In the genomic region with DNA sequence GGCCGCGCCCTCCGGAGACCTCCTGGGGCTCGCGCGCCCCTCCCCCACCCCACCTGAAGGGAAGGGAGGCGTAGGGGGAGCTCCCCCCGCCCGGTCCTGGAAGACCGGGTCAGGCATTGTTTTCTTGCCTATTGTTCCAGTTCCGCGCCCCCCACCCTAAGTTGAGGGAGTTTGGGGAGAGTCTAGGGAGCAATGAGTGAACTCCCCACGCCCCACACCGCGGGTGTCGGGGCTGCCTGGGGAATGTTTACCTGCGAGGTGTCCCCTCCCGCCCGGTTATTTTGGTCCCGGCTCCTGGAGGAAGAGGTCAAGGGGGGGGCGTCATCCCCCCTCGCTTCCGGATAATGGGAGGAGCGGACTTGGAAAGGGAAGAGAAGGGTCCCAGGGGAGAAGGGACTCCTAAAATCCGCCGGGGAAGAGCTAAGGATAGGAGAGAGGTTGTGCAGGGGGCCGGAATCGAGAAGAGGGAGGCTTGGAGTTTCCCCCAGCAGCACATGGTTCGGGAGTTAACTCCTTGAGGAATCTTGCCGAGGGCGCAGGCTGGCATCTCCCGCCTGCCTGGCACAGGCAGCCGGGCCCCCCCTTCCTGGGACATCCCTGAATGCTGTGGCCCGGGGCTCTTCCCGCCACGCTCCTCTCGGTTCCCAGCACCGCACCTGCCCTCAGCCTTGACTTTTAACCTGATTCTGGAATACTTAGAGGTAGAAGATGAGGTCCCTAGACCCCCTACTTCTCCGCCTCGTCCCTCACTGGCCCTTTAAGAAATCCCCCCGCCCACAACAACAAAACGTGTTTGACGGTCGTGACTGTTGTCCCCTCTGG, we compare ENCODE assay signal across 10 cellular contexts. TPM values are rescaled to one million over a fixed set of nuclear protein-coding genes. Genes with fewer than 3 reads are reported as not detected.
DNase-seq lines count a peak whose midpoint lies in the region; ATAC-seq, FAIRE-seq and TF ChIP-seq lines count a peak whose summit lies in the region.
"Had no signal": no experiment of that assay in that cellular context is flagged by ENCODE, and none has a peak within 500 bp of the region (broad histone marks: within the 10 kb centered on the region; RNA-seq: fewer than 3 reads in every experiment).

No MANE protein-coding gene starts in this region.

- H3K27ac ChIP-seq in ascending aorta (peak overlapping the region; percentile 87 to 96), right atrium auricular region (peak overlapping the region; percentile 93 to 95)

- H3K4me1 ChIP-seq in ascending aorta, result peaks cover 4 to 17% of the 10 kb centered on the region in 2 donors
- H3K4me1 ChIP-seq in right atrium auricular region, result peaks cover 0 to 59% of the 10 kb centered on the region in 2 donors

- no peak for ATAC-seq in sciatic nerve

- no peak for TF ChIP-seq POLR2A in H54 (IDR thresholded peaks at IDR 0.05; ENCODE audit: low read depth, low read length)

- peak overlapping the region; percentile 97 to 98 for H3K4me3 ChIP-seq in ascending aorta
- peak overlapping the region; percentile 71 to 93 for H3K4me3 ChIP-seq in right atrium auricular region

- no peaks in the 10 kb centered on the region for H3K27me3 ChIP-seq in ascending aorta
- H3K27me3 ChIP-seq in right atrium auricular region, result no peaks in the 10 kb centered on the region

- H3K36me3 ChIP-seq in ascending aorta, result peaks cover 8 to 22% of the 10 kb centered on the region in 2 donors
- H3K36me3 ChIP-seq in right atrium auricular region, result peaks cover 21% of the 10 kb centered on the region

- no peaks in the 10 kb centered on the region for H3K9me3 ChIP-seq in ascending aorta
- H3K9me3 ChIP-seq in right atrium auricular region, result no peaks in the 10 kb centered on the region

- no peak for TF ChIP-seq CTCF in ascending aorta (IDR thresholded peaks at IDR 0.05)
- no peak for TF ChIP-seq CTCF in right atrium auricular region (IDR thresholded peaks at IDR 0.05)

- DNase-seq in NCI-H2081 (lab: John Stamatoyannopoulos, UW) (peak; percentile 59 to 69), NCI-H2081 treated with DMSO at 0.1 percent for 48 hours (lab: John Stamatoyannopoulos, UW) (no peak), OCI-M1 (lab: John Stamatoyannopoulos, UW) (peak; percentile 31), ascending aorta (ENCODE audit: low spot score in 2 of 2) (peak in 1 of 2 donors; percentile 82), right atrium auricular region (ENCODE audit: low spot score) (peak; percentile 66), sciatic nerve (ENCODE audit: low spot score) (peak; percentile 78), HUDEP-2 (lab: John Stamatoyannopoulos, UW; ENCODE audit: unreplicated experiment in 76 of 76) (no peak), H54 (ENCODE audit: insufficient read length, low spot score) (no peak)

- FAIRE-seq in H54 (lab: Jason Lieb, UNC), result no peak
- FAIRE-seq: endometrium, G401.6 had no signal

- intact Hi-C loops in ascending aorta (cut with DNase I) (no loop called here), sciatic nerve (cut with DNase I) (no loop called here)

RNA-seq across cellular contexts. Expression of a gene that starts 0.9 kb away (rescaled TPM):
- total RNA-seq in ascending aorta (100 TPM), right atrium auricular region (10 to 100 TPM; 38.6 to 71.6 TPM), sciatic nerve (202 TPM)

RNA-seq across cellular contexts. Expression of a gene that starts 24.1 kb away (rescaled TPM):
- total RNA-seq in ascending aorta (27.6 TPM), right atrium auricular region (10 to 100 TPM; 17.2 to 20.0 TPM), sciatic nerve (17.3 TPM)

RNA-seq across cellular contexts. Expression of a gene that starts 31.3 kb away (rescaled TPM):
- 2.1 TPM for total RNA-seq in ascending aorta
- total RNA-seq in right atrium auricular region, result 1 to 10 TPM in 1 of 2 donors, under 1 TPM in 1; 0.70 to 3.1 TPM
- total RNA-seq in sciatic nerve, result 1.5 TPM

RNA-seq across cellular contexts. Expression of a gene that starts 42.1 kb away (rescaled TPM):
- total RNA-seq in ascending aorta (64.8 TPM), right atrium auricular region (10 to 100 TPM in 1 of 2 donors, 1 to 10 TPM in 1; 5.9 to 12.1 TPM), sciatic nerve (56.2 TPM)

RNA-seq across cellular contexts. Expression of a gene that starts 46.5 kb away (rescaled TPM):
- total RNA-seq in ascending aorta (189 TPM), right atrium auricular region (100 to 1,000 TPM; 185 to 200 TPM), sciatic nerve (84.8 TPM)

Comparison
In these comparisons a context has a peak if more than half of its experiments do, and no peak if none do; other contexts are left out.
1. DNase-seq: peak in NCI-H2081 (2 of 2), OCI-M1 (single experiment), right atrium auricular region (single experiment) and sciatic nerve (single experiment); none in NCI-H2081 treated with DMSO at 0.1 percent for 48 hours (single experiment), HUDEP-2 (0 of 76) and H54 (single experiment).